ENCODE assay signal across 6 cellular contexts in genomic region chr9:15379317-15379716, GRCh38. TPM values are rescaled to one million over a fixed set of nuclear protein-coding genes. Genes with fewer than 3 reads are reported as not detected.
DNase-seq lines count a peak whose midpoint lies in the region; ATAC-seq, FAIRE-seq and TF ChIP-seq lines count a peak whose summit lies in the region.
"Not testable (repeated sequence)": the region's sequence is repeated elsewhere in the genome, so short reads cannot be mapped to it uniquely, and the experiment has no call there.

No MANE protein-coding gene starts in this region.

- TF ChIP-seq EP300 in A549 (IDR thresholded peaks at IDR 0.05): not testable (repeated sequence)

- CTCF ChIA-PET in A549 (lab: Yijun Ruan, JAX): interaction anchor here (0.9 to 1.3 kb wide), 2 partner anchors 24 to 26 kb away, joined by 3 read pairs; no protein-coding TSS in a partner anchor

- H3K36me3 ChIP-seq in bronchial epithelial cell (ENCODE audit: control insufficient read depth, insufficient read depth, low read length): not testable (repeated sequence)

- intact Hi-C loops in left colon (cut with DNase I, micrococcal nuclease): not testable (repeated sequence)

- H3K4me2 ChIP-seq in A549: peak overlapping the region; percentile 63

- POLR2A ChIA-PET in A549 (lab: Yijun Ruan, JAX): not testable (repeated sequence)

- TF ChIP-seq CTCF in A549 (IDR thresholded peaks at IDR 0.05); bronchial epithelial cell (IDR thresholded peaks at IDR 0.05; ENCODE audit: insufficient read depth, low read length, severe bottlenecking): not testable (repeated sequence)

- not testable (repeated sequence) for TF ChIP-seq POLR2A in A549 (IDR thresholded peaks at IDR 0.05; ENCODE audit: low read length)

- not testable (repeated sequence) for FAIRE-seq in A549 (lab: Jason Lieb, UNC); bronchial epithelial cell (lab: Jason Lieb, UNC)

- not testable (repeated sequence) for H3K4me3 ChIP-seq in A549; bronchial epithelial cell (ENCODE audit: low read depth, low read length)

- WGBS in A549 (ENCODE audit: missing lambda C conversion rate): 32% methylated on average over 4 of the region's 4 CpGs

- H3K27ac ChIP-seq in A549: 0 out of 6 replicates have a peak overlapping the region, but pooled peaks of 1 of the 2 experiments have one; percentile 56

- not testable (repeated sequence) for H3K9me3 ChIP-seq in A549

- ATAC-seq in A549 (peak in 1 of 2 experiments; percentile 83; a peak in 3 of 6 replicates), left colon (peak; percentile 78)

- not testable (repeated sequence) for H3K4me1 ChIP-seq in A549

- H3K27me3 ChIP-seq in bronchial epithelial cell (ENCODE audit: control insufficient read depth, insufficient read depth, low read length): not testable (repeated sequence)

- DNase-seq in A549 (ENCODE audit: low read depth in 1 of 2, low spot score in 1 of 2): peak in 1 of 2 experiments; percentile 4
- DNase-seq in NCI-H82 (lab: John Stamatoyannopoulos, UW): peak; percentile 32
- peak; percentile 63 for DNase-seq in SW480 (ENCODE audit: low spot score)
- DNase-seq in bronchial epithelial cell (ENCODE audit: low read depth): peak; percentile 40
- not testable (repeated sequence) for DNase-seq in left colon
- peak; percentile 12 for DNase-seq in renal cortical epithelial cell (ENCODE audit: low read depth)

- TF ChIP-seq RAD21 in A549 (conservative IDR thresholded peaks at IDR 0.05 in 1 of 2, IDR thresholded peaks at IDR 0.05 in 1 of 2): not testable (repeated sequence)

TF ChIP-seq in A549, 52 proteins besides CTCF, POLR2A, EP300 and RAD21:
- TF ChIP-seq FOSL2 (IDR thresholded peaks at IDR 0.05): not testable (repeated sequence)
- TF ChIP-seq FOSL2 (CRISPR knock-in tag; IDR thresholded peaks at IDR 0.05): peak; percentile 22; the same call in 1 of the 2 replicates

RNA-seq across cellular contexts. Expression of gene SNAPC3, which starts 43.4 kb away (rescaled TPM):
- 32.5 and 35.1 TPM in 2 replicates for polyA plus RNA-seq in A549 (2011; rRNA removed)
- 13.7 and 15.3 TPM in 2 replicates for polyA plus RNA-seq in A549 (2012; cell fraction: cytosol; rRNA removed)
- polyA plus RNA-seq in A549 (2012; cell fraction: nucleus; rRNA removed): 15.2 and 16.9 TPM in 2 replicates
- polyA plus RNA-seq in A549 (2017; fragmentation: RNase III; extraction: RNeasy Plus Mini Kit Qiagen cat#74134 plus additional on column Dnase treatment): 21.7 to 28.9 TPM (median 26.5 TPM) in 3 replicates
- 11.7 and 11.8 TPM in 2 replicates for polyA minus RNA-seq in A549 (2011; rRNA and poly(A)+ RNA removed)
- 32.8 and 33.7 TPM in 2 replicates for total RNA-seq in bronchial epithelial cell
- total RNA-seq in left colon: 10 to 100 TPM; 40.2 to 42.5 TPM
- 51.4 and 53.9 TPM in 2 replicates for total RNA-seq in renal cortical epithelial cell
